ENCODE assay signal across 17 cellular contexts in the genomic region with DNA sequence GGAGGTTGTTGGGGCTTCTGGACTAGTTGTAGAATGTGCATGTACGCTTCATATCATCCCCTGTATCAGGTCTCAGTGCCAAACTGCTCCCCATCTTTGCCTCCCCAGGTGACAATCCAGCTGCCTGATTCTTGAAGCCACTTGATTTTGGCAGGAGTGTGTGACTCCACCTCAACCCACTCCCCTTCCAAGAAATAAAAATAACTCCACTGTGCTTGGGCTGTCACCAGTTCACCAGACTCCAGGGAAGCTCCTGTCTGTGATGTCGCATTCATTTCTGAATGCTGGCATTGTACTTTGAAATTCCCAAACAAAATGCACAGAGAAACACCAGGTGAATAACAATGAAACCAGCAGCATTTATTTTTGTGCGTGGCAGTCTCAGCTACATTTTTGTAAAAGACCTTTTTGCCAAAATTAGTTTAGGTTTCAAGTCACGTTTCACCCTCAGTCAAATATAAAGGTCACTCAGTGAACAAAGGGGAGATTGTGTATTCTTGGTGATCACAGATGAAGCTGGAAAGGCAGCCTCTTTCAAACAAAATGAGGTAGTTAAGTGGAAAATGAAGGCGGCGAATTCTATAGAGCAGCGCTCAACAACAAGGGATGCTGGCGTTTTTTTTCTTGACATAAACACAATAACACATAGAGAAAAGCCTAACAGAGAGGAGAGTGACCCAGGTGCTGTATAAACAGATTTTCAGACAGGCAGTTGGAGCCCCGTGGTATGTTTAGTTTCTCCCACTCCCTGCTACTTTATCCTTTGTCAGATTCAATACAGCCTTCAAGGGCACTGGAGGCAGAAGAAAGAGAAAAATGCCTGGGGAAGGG.
DNase-seq lines count a peak whose midpoint lies in the region; ATAC-seq, FAIRE-seq and TF ChIP-seq lines count a peak whose summit lies in the region.
"Had no signal": no experiment of that assay in that cellular context is flagged by ENCODE, and none has a peak within 500 bp of the region (broad histone marks: within the 10 kb centered on the region; RNA-seq: fewer than 3 reads in every experiment).

No MANE protein-coding gene starts in this region.

- no peak overlapping the region for H3K9ac ChIP-seq in HUES48 (ENCODE audit: low read depth, low read length)
- H3K9ac ChIP-seq: BLaER1 treated with 17β-estradiol and CSF1 and Interleukin-3, amounts not matched to agents 10 nM and 100 nM had no signal

- H3K4me3 ChIP-seq in HUES48 (ENCODE audit: low read depth, low read length): no peak overlapping the region
- no peak overlapping the region for H3K4me3 ChIP-seq in small intestine (ENCODE audit: low read depth in 1 of 2, low read length in 2 of 2)
- H3K4me3 ChIP-seq in A673 (ENCODE audit: low read depth, low read length, poor library complexity, severe bottlenecking): no peak overlapping the region
- H3K4me3 ChIP-seq: BLaER1 treated with 17β-estradiol and CSF1 and Interleukin-3, amounts not matched to agents 10 nM and 100 nM; GM12878; testis had no signal

- POLR2A ChIA-PET in A673 (lab: Charles Lee; ENCODE audit: low non-redundant PET): no interaction called here

- no peak overlapping the region for H3K27ac Mint-ChIP-seq in activated naive CD4-positive, alpha-beta T cell treated with anti-CD3 and anti-CD28 coated beads, Interleukin-2, amount 50 U/mL, for 72 hours

- no peaks in the 10 kb centered on the region for H3K36me3 Mint-ChIP-seq in activated naive CD4-positive, alpha-beta T cell treated with anti-CD3 and anti-CD28 coated beads, Interleukin-2, amount 50 U/mL, for 72 hours

- peaks cover 15% of the 10 kb centered on the region for H3K4me1 ChIP-seq in HUES48 (ENCODE audit: control insufficient read depth, insufficient read depth, low read length)
- no peaks in the 10 kb centered on the region for H3K4me1 ChIP-seq in small intestine (ENCODE audit: control insufficient read depth in 2 of 2, insufficient read depth in 1 of 2, low read depth in 1 of 2, low read length in 1 of 2)
- H3K4me1 ChIP-seq in A673 (ENCODE audit: insufficient read depth, low read length, poor library complexity, severe bottlenecking): no peaks in the 10 kb centered on the region
- H3K4me1 ChIP-seq: testis had no signal

- no peak for ATAC-seq in activated naive CD4-positive, alpha-beta T cell treated with anti-CD3 and anti-CD28 coated beads, Interleukin-2, amount 50 U/mL, for 72 hours
- ATAC-seq: GM12878, Panc1 had no signal

- H3K9me3 ChIP-seq in HUES48 (ENCODE audit: control insufficient read depth, insufficient read depth, low read length) (no peaks in the 10 kb centered on the region), small intestine (ENCODE audit: control insufficient read depth, low read depth) (no peaks in the 10 kb centered on the region), A673 (ENCODE audit: low read depth, low read length, poor library complexity, severe bottlenecking) (no peaks in the 10 kb centered on the region)
- H3K9me3 ChIP-seq: BLaER1 treated with 17β-estradiol and CSF1 and Interleukin-3, amounts not matched to agents 10 nM and 100 nM; testis had no signal

- no TSS peak for BruUV-seq in A673 (replicated peaks; lab: Mats Ljungman, UMichigan)

- peaks cover 4 to 10% of the 10 kb centered on the region in 2 donors for H3K9me3 Mint-ChIP-seq in activated naive CD4-positive, alpha-beta T cell treated with anti-CD3 and anti-CD28 coated beads, Interleukin-2, amount 50 U/mL, for 72 hours

- 43 to 46% (median 46%) methylated on average over 9 of the region's 9 CpGs for WGBS in small intestine, 3 donors

- TF ChIP-seq CTCF in A673 (conservative IDR thresholded peaks at IDR 0.05; ENCODE audit: low read depth, low read length): no peak

- DNase-seq in NCI-H345 treated with DMSO at 0.1 percent for 48 hours (lab: John Stamatoyannopoulos, UW; ENCODE audit: unreplicated experiment) (peak; percentile 88), head of caudate nucleus (peak in 26 of 42 donors; percentile 4 to 60 (median 27)), nucleus accumbens (lab: John Stamatoyannopoulos, UW) (peak in 37 of 56 donors; percentile 2 to 77 (median 26)), small intestine (no peak), A673 (ENCODE audit: low spot score) (no peak)
- DNase-seq in activated naive CD4-positive, alpha-beta T cell treated with anti-CD3 and anti-CD28 coated beads, Interleukin-2, amount 50 U/mL, for 72 hours (ENCODE audit: low spot score in 2 of 2): no peak
- DNase-seq: activated gamma-delta T cell treated with Interleukin-2 at 50 U/mL for 16 hours; brain microvascular endothelial cell; DND-41; foreskin fibroblast; stimulated activated CD4-positive, alpha-beta T cell treated with anti-CD3 and anti-CD28 coated beads, Interleukin-15, amount 100 ng/mL, for 24 hours; testis; WERI-Rb-1 had no signal

- no peak for FAIRE-seq in small intestine (lab: Jason Lieb, UNC)
- FAIRE-seq: GM12878 had no signal

- no peaks in the 10 kb centered on the region for H3K36me3 ChIP-seq in HUES48 (ENCODE audit: control insufficient read depth, insufficient read depth, low read length)
- no peaks in the 10 kb centered on the region for H3K36me3 ChIP-seq in small intestine (ENCODE audit: control insufficient read depth in 2 of 2, insufficient read depth in 2 of 2, low read length in 2 of 2)
- no peaks in the 10 kb centered on the region for H3K36me3 ChIP-seq in A673 (ENCODE audit: insufficient read depth, low read length, poor library complexity, severe bottlenecking)
- H3K36me3 ChIP-seq: BLaER1 treated with 17β-estradiol and CSF1 and Interleukin-3, amounts not matched to agents 10 nM and 100 nM; brain microvascular endothelial cell; WERI-Rb-1 had no signal

- H3K27ac ChIP-seq in HUES48 (ENCODE audit: low read depth, low read length): peak overlapping the region; percentile 18
- H3K27ac ChIP-seq in small intestine (ENCODE audit: low read depth in 1 of 2, low read length in 1 of 2): no peak overlapping the region
- H3K27ac ChIP-seq in A673 (ENCODE audit: low read depth, low read length, poor library complexity, severe bottlenecking): no peak overlapping the region
- H3K27ac ChIP-seq: BLaER1 treated with 17β-estradiol and CSF1 and Interleukin-3, amounts not matched to agents 10 nM and 100 nM; brain microvascular endothelial cell; testis; WERI-Rb-1 had no signal

- CTCF ChIA-PET in A673 (lab: Charles Lee): no interaction called here

- H3K27me3 ChIP-seq in HUES48 (ENCODE audit: control insufficient read depth, insufficient read depth, low read length): no peaks in the 10 kb centered on the region
- H3K27me3 ChIP-seq in small intestine (ENCODE audit: control insufficient read depth in 2 of 2, insufficient read depth in 2 of 2, low read length in 2 of 2): no peaks in the 10 kb centered on the region
- H3K27me3 ChIP-seq in A673 (replicated peaks; ENCODE audit: insufficient read depth, low read depth, low read length, poor library complexity): no peaks in the 10 kb centered on the region
- H3K27me3 ChIP-seq: BLaER1 treated with 17β-estradiol and CSF1 and Interleukin-3, amounts not matched to agents 10 nM and 100 nM; brain microvascular endothelial cell; testis had no signal

- intact Hi-C loops in head of caudate nucleus (cut with DNase I) (no loop called here), A673 (cut with micrococcal nuclease; ENCODE audit: unreplicated experiment) (no loop called here)

Comparison
In these comparisons a context has a peak if more than half of its experiments do, and no peak if none do; other contexts are left out.
1. DNase-seq: peak in NCI-H345 treated with DMSO at 0.1 percent for 48 hours (single experiment), head of caudate nucleus (26 of 42) and nucleus accumbens (37 of 56); none in activated naive CD4-positive, alpha-beta T cell treated with anti-CD3 and anti-CD28 coated beads, Interleukin-2, amount 50 U/mL, for 72 hours (0 of 2), small intestine (single experiment) and A673 (single experiment).